Comparison of ENCODE assay signal across 15 cellular contexts in the genomic region with DNA sequence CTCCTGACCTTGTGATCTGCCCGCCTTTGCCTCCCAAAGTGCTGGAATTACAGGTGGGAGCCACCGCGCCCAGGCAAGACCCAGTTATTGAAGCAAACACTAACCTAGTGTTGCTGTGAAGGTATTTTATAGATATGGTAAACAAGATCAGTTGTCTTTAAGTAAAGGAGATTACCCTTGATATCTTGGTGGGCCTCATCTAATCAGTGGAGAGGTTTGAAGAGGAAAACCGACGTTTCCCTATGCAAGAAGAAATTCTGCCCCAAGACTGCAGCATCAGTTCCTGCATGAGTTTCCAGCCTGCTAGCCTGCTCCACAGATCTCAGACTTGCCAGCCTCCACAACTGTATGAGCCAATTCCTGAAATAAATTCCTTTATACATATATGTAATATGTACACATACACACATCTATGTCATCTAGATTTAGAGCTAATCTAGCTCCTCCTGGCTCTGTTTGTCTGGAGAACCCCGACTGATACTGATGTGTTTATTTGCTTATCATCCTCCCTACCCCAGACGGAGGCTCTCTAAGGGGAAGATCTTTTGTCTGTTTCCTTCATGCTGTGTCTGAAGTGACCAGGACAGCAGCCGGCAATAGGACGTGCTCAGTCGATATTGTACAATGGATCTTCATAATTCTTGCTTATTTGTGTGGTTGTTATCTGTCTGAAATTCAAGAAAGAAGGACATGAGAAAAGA.
DNase-seq lines count a peak whose midpoint lies in the region; ATAC-seq and TF ChIP-seq lines count a peak whose summit lies in the region.
"Had no signal": no experiment of that assay in that cellular context is flagged by ENCODE, and none has a peak within 500 bp of the region (broad histone marks: within the 10 kb centered on the region; RNA-seq: fewer than 3 reads in every experiment).

No MANE protein-coding gene starts in this region.

- H3K79me2 ChIP-seq in mesendoderm (ENCODE audit: control insufficient read depth, insufficient read depth, low read length): no peaks in the 10 kb centered on the region

- H3K79me1 ChIP-seq in mesendoderm (ENCODE audit: low read length): no peaks in the 10 kb centered on the region

- DNase-seq in stimulated activated naive CD8-positive, alpha-beta T cell treated with anti-CD3 and anti-CD28 coated beads, Interleukin-15, Interleukin-2, amounts not matched to agents 100 U/mL and 50 U/mL, for 24 hours: no peak
- DNase-seq in activated naive CD8-positive, alpha-beta T cell treated with anti-CD3 and anti-CD28 coated beads, Interleukin-2, amount 50 U/mL, for 24 hours: no peak
- DNase-seq in mesendoderm (peak; percentile 55), uterus (no peak), GM19240 (ENCODE audit: insufficient read length, low spot score) (no peak), immature natural killer cell (no peak)
- no peak for DNase-seq in activated CD4-positive, CD25-positive, alpha-beta regulatory T cell (lab: John Stamatoyannopoulos, UW)
- DNase-seq: GF-D8 had no signal

- ATAC-seq in stimulated activated naive CD8-positive, alpha-beta T cell treated with anti-CD3 and anti-CD28 coated beads, Interleukin-15, Interleukin-2, amounts not matched to agents 100 U/mL and 50 U/mL, for 24 hours: no peak
- ATAC-seq in activated naive CD8-positive, alpha-beta T cell treated with anti-CD3 and anti-CD28 coated beads, Interleukin-2, amount 50 U/mL, for 24 hours: no peak
- ATAC-seq: HepG2 had no signal

- H3K4me1 Mint-ChIP-seq in stimulated activated naive CD8-positive, alpha-beta T cell treated with anti-CD3 and anti-CD28 coated beads, Interleukin-15, Interleukin-2, amounts not matched to agents 100 ng/mL and 50 ng/mL, for 24 hours (ENCODE audit: low read depth): peaks cover 13% of the 10 kb centered on the region
- H3K4me1 Mint-ChIP-seq in activated naive CD8-positive, alpha-beta T cell treated with anti-CD3 and anti-CD28 coated beads, Interleukin-2, amount 50 U/mL, for 24 hours: peaks cover 11% of the 10 kb centered on the region
- H3K4me1 Mint-ChIP-seq in immature natural killer cell: peaks cover 2 to 5% of the 10 kb centered on the region in 2 donors

- H2BK15ac ChIP-seq in mesendoderm (replicated peaks; ENCODE audit: low read depth): no peak overlapping the region

- no peak for TF ChIP-seq CTCF in uterus (IDR thresholded peaks at IDR 0.05)

- H3K36me3 Mint-ChIP-seq in stimulated activated naive CD8-positive, alpha-beta T cell treated with anti-CD3 and anti-CD28 coated beads, Interleukin-15, Interleukin-2, amounts not matched to agents 100 ng/mL and 50 ng/mL, for 24 hours (ENCODE audit: low read depth): no peaks in the 10 kb centered on the region
- no peaks in the 10 kb centered on the region for H3K36me3 Mint-ChIP-seq in activated naive CD8-positive, alpha-beta T cell treated with anti-CD3 and anti-CD28 coated beads, Interleukin-2, amount 50 U/mL, for 24 hours (ENCODE audit: low read depth)
- no peaks in the 10 kb centered on the region for H3K36me3 Mint-ChIP-seq in immature natural killer cell
- H3K36me3 Mint-ChIP-seq: CD8-positive, alpha-beta memory T cell had no signal

- intact Hi-C loops in uterus (cut with DNase I; ENCODE audit: low total_unique reads): no loop called here

- H4K8ac ChIP-seq in mesendoderm (ENCODE audit: low read depth, low read length): no peak overlapping the region

- no peak overlapping the region for H3K4me2 ChIP-seq in mesendoderm (ENCODE audit: low read length)

- no peak overlapping the region for H3K27ac Mint-ChIP-seq in stimulated activated naive CD8-positive, alpha-beta T cell treated with anti-CD3 and anti-CD28 coated beads, Interleukin-15, Interleukin-2, amounts not matched to agents 100 ng/mL and 50 ng/mL, for 24 hours
- peak overlapping the region; percentile 35 for H3K27ac Mint-ChIP-seq in activated naive CD8-positive, alpha-beta T cell treated with anti-CD3 and anti-CD28 coated beads, Interleukin-2, amount 50 U/mL, for 24 hours
- no peak overlapping the region for H3K27ac Mint-ChIP-seq in immature natural killer cell
- H3K27ac Mint-ChIP-seq: activated naive CD4-positive, alpha-beta T cell treated with anti-CD3 and anti-CD28 coated beads for 36 hours had no signal

- H3K4me3 ChIP-seq in mesendoderm (ENCODE audit: low read length) (no peak overlapping the region), uterus (no peak overlapping the region)
- H3K4me3 ChIP-seq: esophagus muscularis mucosa, mucosa of descending colon, suprapubic skin had no signal

- WGBS in mesendoderm (ENCODE audit: extremely low coverage, insufficient coverage, low lambda C conversion rate): no CpG with 5 or more reads among the region's 10 CpGs

- H3K4me3 Mint-ChIP-seq in stimulated activated naive CD8-positive, alpha-beta T cell treated with anti-CD3 and anti-CD28 coated beads, Interleukin-15, Interleukin-2, amounts not matched to agents 100 ng/mL and 50 ng/mL, for 24 hours: peak overlapping the region; percentile 12
- H3K4me3 Mint-ChIP-seq in activated naive CD8-positive, alpha-beta T cell treated with anti-CD3 and anti-CD28 coated beads, Interleukin-2, amount 50 U/mL, for 24 hours: no peak overlapping the region
- H3K4me3 Mint-ChIP-seq in immature natural killer cell: no peak overlapping the region
- H3K4me3 Mint-ChIP-seq: activated naive CD4-positive, alpha-beta T cell treated with anti-CD3 and anti-CD28 coated beads for 36 hours had no signal

- H3K27ac ChIP-seq in mesendoderm (ENCODE audit: low read depth, low read length): no peak overlapping the region
- H3K27ac ChIP-seq in uterus: peak overlapping the region; percentile 23 to 44
- H3K27ac ChIP-seq: esophagus muscularis mucosa, suprapubic skin had no signal

- peak overlapping the region; percentile 24 for H3K18ac ChIP-seq in mesendoderm (ENCODE audit: low read length)

- no peaks in the 10 kb centered on the region for H3K36me3 ChIP-seq in mesendoderm (ENCODE audit: control insufficient read depth, insufficient read depth, low read length)
- no peaks in the 10 kb centered on the region for H3K36me3 ChIP-seq in uterus
- H3K36me3 ChIP-seq: esophagus muscularis mucosa, suprapubic skin had no signal

- H3K4ac ChIP-seq in mesendoderm (ENCODE audit: low read depth, low read length): no peak overlapping the region

- H3K23ac ChIP-seq in mesendoderm (ENCODE audit: low read length): no peak overlapping the region

- H4K5ac ChIP-seq in mesendoderm (ENCODE audit: low read length): no peak overlapping the region

- H2BK120ac ChIP-seq in mesendoderm (ENCODE audit: low read depth, low read length): no peak overlapping the region

- no peaks in the 10 kb centered on the region for H3K9me3 ChIP-seq in uterus
- H3K9me3 ChIP-seq: esophagus muscularis mucosa, mucosa of descending colon, suprapubic skin had no signal

- H2AK5ac ChIP-seq in mesendoderm (ENCODE audit: low read length): no peak overlapping the region

- H3K4me1 ChIP-seq in mesendoderm (ENCODE audit: control insufficient read depth, low read depth, low read length): peaks cover 11% of the 10 kb centered on the region
- H3K4me1 ChIP-seq in uterus: no peaks in the 10 kb centered on the region

- no peaks in the 10 kb centered on the region for H3K27me3 Mint-ChIP-seq in stimulated activated naive CD8-positive, alpha-beta T cell treated with anti-CD3 and anti-CD28 coated beads, Interleukin-15, Interleukin-2, amounts not matched to agents 100 ng/mL and 50 ng/mL, for 24 hours
- no peaks in the 10 kb centered on the region for H3K27me3 Mint-ChIP-seq in activated naive CD8-positive, alpha-beta T cell treated with anti-CD3 and anti-CD28 coated beads, Interleukin-2, amount 50 U/mL, for 24 hours
- H3K27me3 Mint-ChIP-seq in immature natural killer cell (ENCODE audit: low read depth in 3 of 3): peaks cover 0 to 6% (median 3%) of the 10 kb centered on the region in 3 donors

- H2BK5ac ChIP-seq in mesendoderm (ENCODE audit: low read length): no peak overlapping the region

- H3K56ac ChIP-seq in mesendoderm (ENCODE audit: low read length): no peak overlapping the region

- no peak for TF ChIP-seq POLR2A in uterus (IDR thresholded peaks at IDR 0.05)

- H3K27me3 ChIP-seq in mesendoderm (ENCODE audit: insufficient read depth, low read length, poor library complexity) (no peaks in the 10 kb centered on the region), uterus (no peaks in the 10 kb centered on the region)
- H3K27me3 ChIP-seq: esophagus muscularis mucosa had no signal

- no peaks in the 10 kb centered on the region for H3K9me3 Mint-ChIP-seq in stimulated activated naive CD8-positive, alpha-beta T cell treated with anti-CD3 and anti-CD28 coated beads, Interleukin-15, Interleukin-2, amounts not matched to agents 100 ng/mL and 50 ng/mL, for 24 hours
- H3K9me3 Mint-ChIP-seq in activated naive CD8-positive, alpha-beta T cell treated with anti-CD3 and anti-CD28 coated beads, Interleukin-2, amount 50 U/mL, for 24 hours: no peaks in the 10 kb centered on the region
- no peaks in the 10 kb centered on the region for H3K9me3 Mint-ChIP-seq in immature natural killer cell
- H3K9me3 Mint-ChIP-seq: activated naive CD4-positive, alpha-beta T cell treated with anti-CD3 and anti-CD28 coated beads for 36 hours had no signal

- H3K9ac ChIP-seq in mesendoderm (ENCODE audit: low read length): peak overlapping the region; percentile 10
